Comparison of ENCODE assay signal across 2 cellular contexts in genomic region chr6:138752017-138752416, GRCh38.
TF ChIP-seq lines count a peak whose summit lies in the region.

No MANE protein-coding gene starts in this region.

TF ChIP-seq in H1, 55 proteins besides CTCF, POLR2A, EP300 and RAD21:
- TF ChIP-seq RNF2 (IDR thresholded peaks at IDR 0.05; ENCODE audit: borderline replicate concordance, low read depth, low read length, missing control alignments, poor library complexity, severe bottlenecking) (no peak), CBX8 (IDR thresholded peaks at IDR 0.05; ENCODE audit: borderline replicate concordance, low read depth, low read length) (no peak), SIX5 (IDR thresholded peaks at IDR 0.05; ENCODE audit: low read depth, low read length) (no peak), SIRT6 (IDR thresholded peaks at IDR 0.05; ENCODE audit: low read length) (no peak), TEAD4 (IDR thresholded peaks at IDR 0.05; ENCODE audit: low read depth, low read length) (no peak), CBX5 (IDR thresholded peaks at IDR 0.05; ENCODE audit: low read depth, low read length) (no peak), RBBP5 (IDR thresholded peaks at IDR 0.05; ENCODE audit: borderline replicate concordance, low read depth, low read length) (no peak), TBP (IDR thresholded peaks at IDR 0.05; ENCODE audit: low read depth, low read length) (no peak), EGR1 (IDR thresholded peaks at IDR 0.05; ENCODE audit: borderline replicate concordance, low read depth, low read length) (no peak), EZH2 (IDR thresholded peaks at IDR 0.05; ENCODE audit: low read depth, low read length, severe bottlenecking) (no peak), GTF2F1 (IDR thresholded peaks at IDR 0.05; ENCODE audit: borderline replicate concordance, low read depth, low read length) (no peak)
- TF ChIP-seq, protein P1, sequence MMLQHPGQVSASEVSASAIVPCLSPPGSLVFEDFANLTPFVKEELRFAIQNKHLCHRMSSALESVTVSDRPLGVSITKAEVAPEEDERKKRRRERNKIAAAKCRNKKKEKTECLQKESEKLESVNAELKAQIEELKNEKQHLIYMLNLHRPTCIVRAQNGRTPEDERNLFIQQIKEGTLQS (IDR thresholded peaks at IDR 0.05; ENCODE audit: insufficient read depth, low read depth, low read length): no peak

TF ChIP-seq in HEK293T, 16 proteins besides CTCF, POLR2A, EP300 and RAD21:
- no peak for TF ChIP-seq ZNF384 (IDR thresholded peaks at IDR 0.05)
- no peak for TF ChIP-seq TARDBP (IDR thresholded peaks at IDR 0.05)
- TF ChIP-seq NFRKB (IDR thresholded peaks at IDR 0.05): no peak
- no peak for TF ChIP-seq LEF1 (IDR thresholded peaks at IDR 0.05; ENCODE audit: borderline replicate concordance)
- no peak for TF ChIP-seq FOXK2 (IDR thresholded peaks at IDR 0.05)
- TF ChIP-seq ARNT (IDR thresholded peaks at IDR 0.05): no peak
- TF ChIP-seq BHLHE40 (IDR thresholded peaks at IDR 0.05; ENCODE audit: borderline replicate concordance): no peak
- no peak for TF ChIP-seq FOXA1 (IDR thresholded peaks at IDR 0.05)
- TF ChIP-seq L3MBTL2 (conservative IDR thresholded peaks at IDR 0.05): no peak
- no peak for TF ChIP-seq SUZ12 (IDR thresholded peaks at IDR 0.05)
- no peak for TF ChIP-seq ELF4 (IDR thresholded peaks at IDR 0.05)
- TF ChIP-seq SP1 (IDR thresholded peaks at IDR 0.05): no peak
- TF ChIP-seq CTBP1 (IDR thresholded peaks at IDR 0.05; ENCODE audit: borderline replicate concordance): no peak
- TF ChIP-seq HDGF (IDR thresholded peaks at IDR 0.05; ENCODE audit: borderline replicate concordance): no peak
- TF ChIP-seq PKNOX1 (IDR thresholded peaks at IDR 0.05): no peak
- no peak for TF ChIP-seq FOXM1 (IDR thresholded peaks at IDR 0.05; ENCODE audit: borderline replicate concordance)
